In the genomic region with DNA sequence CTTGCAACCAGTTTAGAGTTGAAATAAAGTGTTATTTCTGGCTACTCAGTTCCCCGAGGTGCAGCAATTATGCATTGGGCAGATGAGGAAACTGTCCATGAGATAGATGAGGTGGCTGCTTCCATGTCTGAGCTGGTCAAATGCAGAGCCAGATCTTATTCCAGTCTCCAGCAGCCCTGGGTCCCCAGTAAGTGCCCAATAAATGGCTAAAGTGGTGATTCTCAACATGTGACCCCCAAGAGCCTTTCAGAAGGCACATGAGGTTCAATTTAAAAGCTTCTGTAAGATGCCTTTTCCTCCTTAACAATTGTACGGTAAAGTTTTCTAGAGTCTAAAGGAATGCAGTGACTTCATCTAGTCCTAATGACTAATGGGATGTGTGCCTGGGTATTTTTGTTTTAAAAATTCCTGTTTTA, we compare ENCODE assay signal across 8 cellular contexts. TPM values are rescaled to one million over a fixed set of nuclear protein-coding genes. Genes with fewer than 3 reads are reported as not detected.
A peak's percentile ranks its signal among the peaks of the same experiment; 100 is the strongest.
DNase-seq lines count a peak whose midpoint lies in the region; ATAC-seq, FAIRE-seq and TF ChIP-seq lines count a peak whose summit lies in the region.

No MANE protein-coding gene starts in this region.

- no peaks in the 10 kb centered on the region for H3K79me2 ChIP-seq in neural cell (replicated peaks; ENCODE audit: insufficient read depth, low read length)

- H3K36me3 ChIP-seq in neural cell (ENCODE audit: insufficient read depth, low read length) = no peaks in the 10 kb centered on the region

- no peak overlapping the region for H3K27ac ChIP-seq in neural cell (ENCODE audit: low read length)

- H3K9me3 ChIP-seq in neural cell (ENCODE audit: low read length) = no peaks in the 10 kb centered on the region

- no peaks in the 10 kb centered on the region for H3K27me3 ChIP-seq in neural cell (ENCODE audit: insufficient read depth, low read depth, low read length)

- no peak for TF ChIP-seq EP300 in neural cell (conservative IDR thresholded peaks at IDR 0.05; ENCODE audit: poor library complexity, severe bottlenecking)

- in situ Hi-C loops in astrocyte of the spinal cord (cut with HindIII; ENCODE audit: low sequenced_read_pairs) = no loop called here

- FAIRE-seq in G401.6 (lab: Jason Lieb, UNC) (peak; percentile 89), D721Med (lab: Jason Lieb, UNC) (no peak)

- no peaks in the 10 kb centered on the region for H3F3A ChIP-seq in neural cell (ENCODE audit: insufficient read depth, low read length, poor library complexity, severe bottlenecking)

- H3K9me2 ChIP-seq in neural cell (ENCODE audit: insufficient read depth, low read length) = no peaks in the 10 kb centered on the region

- no peak overlapping the region for H3K4me2 ChIP-seq in neural cell (ENCODE audit: low read length)

- H3K9ac ChIP-seq in neural cell (ENCODE audit: low read length) = no peak overlapping the region

- peak; percentile 19 for ATAC-seq in HG02870 (IDR thresholded peaks at IDR 0.05; ENCODE audit: unreplicated experiment)

- no peak overlapping the region for H2AFZ ChIP-seq in neural cell (ENCODE audit: low read depth, low read length)

- no peak for TF ChIP-seq CTCF in astrocyte of the spinal cord (IDR thresholded peaks at IDR 0.05; ENCODE audit: low read depth, low read length)
- peak; percentile 30 for TF ChIP-seq CTCF in neural cell (IDR thresholded peaks at IDR 0.05; ENCODE audit: poor library complexity, severe bottlenecking)
- TF ChIP-seq CTCF in D721Med (IDR thresholded peaks at IDR 0.05; ENCODE audit: insufficient read depth, missing control alignments) = no peak

- H3K4me3 ChIP-seq in astrocyte of the spinal cord (ENCODE audit: low read depth, low read length) (no peak overlapping the region), neural cell (ENCODE audit: low read length) (no peak overlapping the region)

- peak; percentile 77 for DNase-seq in astrocyte of the spinal cord (ENCODE audit: low read depth, low spot score)
- no peak for DNase-seq in MV-4-11 (lab: John Stamatoyannopoulos, UW)
- DNase-seq in D721Med (ENCODE audit: insufficient read length, low spot score) = no peak
- DNase-seq in COLO829 (ENCODE audit: low spot score) = no peak
- DNase-seq in NCI-H128 (lab: John Stamatoyannopoulos, UW; ENCODE audit: unreplicated experiment) = no peak

- no peaks in the 10 kb centered on the region for H4K20me1 ChIP-seq in neural cell (ENCODE audit: insufficient read depth)

- peak; percentile 4 for TF ChIP-seq RAD21 in neural cell (conservative IDR thresholded peaks at IDR 0.05)

TF ChIP-seq in neural cell, 6 proteins besides CTCF, POLR2A, EP300 and RAD21:
- no peak for TF ChIP-seq EZH2 (IDR thresholded peaks at IDR 0.05; ENCODE audit: borderline replicate concordance, insufficient read depth, low read length, poor library complexity, severe bottlenecking)
- TF ChIP-seq SMC3 (conservative IDR thresholded peaks at IDR 0.05; ENCODE audit: poor library complexity) = no peak

RNA-seq across cellular contexts. Expression of a gene that starts 17.5 kb away (rescaled TPM):
- polyA plus RNA-seq in neural cell = 79.9 and 151 TPM in 2 replicates
- polyA minus RNA-seq in neural cell = 40.5 and 43.3 TPM in 2 replicates

RNA-seq across cellular contexts. Expression of a gene that starts 30.8 kb away (rescaled TPM):
- polyA plus RNA-seq in neural cell = 41.5 and 65.5 TPM in 2 replicates
- 94.7 and 115 TPM in 2 replicates for polyA minus RNA-seq in neural cell

RNA-seq across cellular contexts. Expression of a gene that starts 54.3 kb away (rescaled TPM):
- polyA plus RNA-seq in neural cell = 15.3 and 17.7 TPM in 2 replicates
- polyA minus RNA-seq in neural cell = 6.8 and 8.2 TPM in 2 replicates
